9 cellular contexts compared by ENCODE assay signal in genomic region chr14:39467889-39468524, GRCh38. TPM values are rescaled to one million over a fixed set of nuclear protein-coding genes. Genes with fewer than 3 reads are reported as not detected.
DNase-seq lines count a peak whose midpoint lies in the region; ATAC-seq and TF ChIP-seq lines count a peak whose summit lies in the region.
"Had no signal": no experiment of that assay in that cellular context is flagged by ENCODE, and none has a peak within 500 bp of the region (broad histone marks: within the 10 kb centered on the region; RNA-seq: fewer than 3 reads in every experiment).

No MANE protein-coding gene starts in this region.

- no peak overlapping the region for H3K4me3 ChIP-seq in Jurkat, Clone E6-1 (ENCODE audit: low read length)
- no peak overlapping the region for H3K4me3 ChIP-seq in neural progenitor cell

- H3K9me3 Mint-ChIP-seq in activated CD8-positive, alpha-beta T cell treated with anti-CD3 and anti-CD28 coated beads, Interleukin-2, amount 10 ng/mL, durations not matched to agents 7 days and 5 days (ENCODE audit: insufficient read depth) = no peaks in the 10 kb centered on the region
- H3K9me3 Mint-ChIP-seq in neural progenitor cell = no peaks in the 10 kb centered on the region

- peak; percentile 70 for TF ChIP-seq CTCF in neural progenitor cell (IDR thresholded peaks at IDR 0.05)

- peak; percentile 62 for ATAC-seq in GM19467 (IDR thresholded peaks at IDR 0.05; ENCODE audit: unreplicated experiment)
- ATAC-seq in activated CD8-positive, alpha-beta T cell treated with anti-CD3 and anti-CD28 coated beads, Interleukin-2, amount 10 ng/mL, durations not matched to agents 7 days and 5 days = no peak

- no peak overlapping the region for H3K4me2 ChIP-seq in neural progenitor cell

- peak; percentile 36 for DNase-seq in EL
- peak; percentile 30 for DNase-seq in Jurkat, Clone E6-1 (ENCODE audit: low read depth, low spot score)
- peak; percentile 49 for DNase-seq in activated CD8-positive, alpha-beta T cell treated with anti-CD3 and anti-CD28 coated beads, Interleukin-2, amount 10 ng/mL, durations not matched to agents 7 days and 5 days
- peak; percentile 71 for DNase-seq in neural progenitor cell (ENCODE audit: low spot score)
- DNase-seq in KG1 (lab: John Stamatoyannopoulos, UW) = no peak
- DNase-seq in AG20443 (ENCODE audit: low spot score) = no peak
- no peak for DNase-seq in putamen (ENCODE audit: low spot score)
- DNase-seq: naive B cell had no signal

- H3K4me1 ChIP-seq in neural progenitor cell = no peaks in the 10 kb centered on the region

- CTCF ChIA-PET in activated CD8-positive, alpha-beta T cell treated with anti-CD3 and anti-CD28 coated beads, Interleukin-2, amount 10 ng/mL, durations not matched to agents 7 days and 5 days (lab: Charles Lee) = interaction anchor here (0.9 to 1.7 kb wide), 5 partner anchors 20 to 237 kb away, joined by 3 to 4 read pairs (median 4); no protein-coding TSS in a partner anchor

- no peaks in the 10 kb centered on the region for H3K36me3 ChIP-seq in neural progenitor cell

- H2AFZ ChIP-seq in neural progenitor cell (replicated peaks) = no peak overlapping the region

- no peaks in the 10 kb centered on the region for H3K9me3 ChIP-seq in neural progenitor cell (ENCODE audit: low read depth)

- H3K79me2 ChIP-seq in neural progenitor cell (ENCODE audit: low read depth) = no peaks in the 10 kb centered on the region

- POLR2A ChIA-PET in activated CD8-positive, alpha-beta T cell treated with anti-CD3 and anti-CD28 coated beads, Interleukin-2, amount 10 ng/mL, durations not matched to agents 7 days and 5 days (lab: Charles Lee) = no interaction called here

- no peak overlapping the region for H3K27ac ChIP-seq in neural progenitor cell

- H3K4me3 Mint-ChIP-seq in activated CD8-positive, alpha-beta T cell treated with anti-CD3 and anti-CD28 coated beads, Interleukin-2, amount 10 ng/mL, durations not matched to agents 7 days and 5 days = no peak overlapping the region
- H3K4me3 Mint-ChIP-seq in neural progenitor cell = no peak overlapping the region
- H3K4me3 Mint-ChIP-seq: naive B cell had no signal

- no peaks in the 10 kb centered on the region for H3K4me1 Mint-ChIP-seq in activated CD8-positive, alpha-beta T cell treated with anti-CD3 and anti-CD28 coated beads, Interleukin-2, amount 10 ng/mL, durations not matched to agents 7 days and 5 days (ENCODE audit: low read depth)
- no peaks in the 10 kb centered on the region for H3K4me1 Mint-ChIP-seq in neural progenitor cell

- no peaks in the 10 kb centered on the region for H3F3A ChIP-seq in neural progenitor cell (ENCODE audit: low read depth)

- H3K27me3 Mint-ChIP-seq in activated CD8-positive, alpha-beta T cell treated with anti-CD3 and anti-CD28 coated beads, Interleukin-2, amount 10 ng/mL, durations not matched to agents 7 days and 5 days (ENCODE audit: low read depth) = peaks cover 12% of the 10 kb centered on the region
- H3K27me3 Mint-ChIP-seq in neural progenitor cell (ENCODE audit: insufficient read depth, low read depth) = no peaks in the 10 kb centered on the region

- H3K27me3 ChIP-seq in neural progenitor cell = no peaks in the 10 kb centered on the region

- H4K20me1 ChIP-seq in neural progenitor cell (ENCODE audit: low read depth) = no peaks in the 10 kb centered on the region

- H3K9ac ChIP-seq in neural progenitor cell = no peak overlapping the region

- H3K27ac Mint-ChIP-seq in activated CD8-positive, alpha-beta T cell treated with anti-CD3 and anti-CD28 coated beads, Interleukin-2, amount 10 ng/mL, durations not matched to agents 7 days and 5 days = no peak overlapping the region
- H3K27ac Mint-ChIP-seq in neural progenitor cell = no peak overlapping the region
- H3K27ac Mint-ChIP-seq: naive B cell had no signal

- no peaks in the 10 kb centered on the region for H3K36me3 Mint-ChIP-seq in activated CD8-positive, alpha-beta T cell treated with anti-CD3 and anti-CD28 coated beads, Interleukin-2, amount 10 ng/mL, durations not matched to agents 7 days and 5 days (ENCODE audit: low read depth)
- no peaks in the 10 kb centered on the region for H3K36me3 Mint-ChIP-seq in neural progenitor cell

RNA-seq across cellular contexts. Expression of gene FBXO33, which starts 35.8 kb away (rescaled TPM):
- polyA plus RNA-seq in Jurkat, Clone E6-1 (2012; ENCODE audit: insufficient read depth, insufficient read length) = 19.3 TPM
- 10 to 100 TPM; 18.7 to 19.0 TPM for total RNA-seq in activated CD8-positive, alpha-beta T cell treated with anti-CD3 and anti-CD28 coated beads, Interleukin-2, amount 10 ng/mL, durations not matched to agents 7 days and 5 days
- total RNA-seq in neural progenitor cell (ENCODE audit: low replicate concordance) = 17.2 and 23.7 TPM in 2 replicates

Comparison
In these comparisons a context has a peak if more than half of its experiments do, and no peak if none do; other contexts are left out.
1. DNase-seq: peak in EL (single experiment), Jurkat, Clone E6-1 (single experiment), activated CD8-positive, alpha-beta T cell treated with anti-CD3 and anti-CD28 coated beads, Interleukin-2, amount 10 ng/mL, durations not matched to agents 7 days and 5 days (single experiment) and neural progenitor cell (single experiment); none in KG1 (single experiment), AG20443 (single experiment) and putamen (single experiment).